9 cellular contexts compared by ENCODE assay signal in genomic region chrX:21745756-21746155, GRCh38. TPM values are rescaled to one million over a fixed set of nuclear protein-coding genes. Genes with fewer than 3 reads are reported as not detected.
DNase-seq lines count a peak whose midpoint lies in the region; ATAC-seq and TF ChIP-seq lines count a peak whose summit lies in the region.
"Had no signal": no experiment of that assay in that cellular context is flagged by ENCODE, and none has a peak within 500 bp of the region (broad histone marks: within the 10 kb centered on the region; RNA-seq: fewer than 3 reads in every experiment).

No MANE protein-coding gene starts in this region.

- no peaks in the 10 kb centered on the region for H3K36me3 Mint-ChIP-seq in activated CD4-positive, alpha-beta memory T cell treated with anti-CD3 and anti-CD28 coated beads, Interleukin-2, amount 10 ng/mL, durations not matched to agents 7 days and 5 days (ENCODE audit: low read depth)

- H3K4me3 Mint-ChIP-seq in activated CD4-positive, alpha-beta memory T cell treated with anti-CD3 and anti-CD28 coated beads, Interleukin-2, amount 10 ng/mL, durations not matched to agents 7 days and 5 days: no peak overlapping the region

- H3K27me3 ChIP-seq in esophagus squamous epithelium: peaks cover 0 to 4% (median 2%) of the 10 kb centered on the region in 4 donors
- peaks cover 0 to 5% (median 0%) of the 10 kb centered on the region in 3 donors for H3K27me3 ChIP-seq in psoas muscle (ENCODE audit: insufficient read depth in 3 of 3, low read length in 2 of 3)

- H3K36me3 ChIP-seq in esophagus squamous epithelium (no peaks in the 10 kb centered on the region), psoas muscle (ENCODE audit: insufficient read depth in 1 of 2, low read depth in 1 of 2) (no peaks in the 10 kb centered on the region)

- no peak overlapping the region for H3K4me3 ChIP-seq in esophagus squamous epithelium
- H3K4me3 ChIP-seq in psoas muscle: no peak overlapping the region

- CTCF ChIA-PET in activated CD4-positive, alpha-beta memory T cell treated with anti-CD3 and anti-CD28 coated beads, Interleukin-2, amount 10 ng/mL, durations not matched to agents 7 days and 5 days (lab: Charles Lee): interaction anchor here (0.9 kb wide), 1 partner anchor 13 kb away, joined by 3 read pairs; no protein-coding TSS in a partner anchor

- no peak overlapping the region for H3K27ac Mint-ChIP-seq in activated CD4-positive, alpha-beta memory T cell treated with anti-CD3 and anti-CD28 coated beads, Interleukin-2, amount 10 ng/mL, durations not matched to agents 7 days and 5 days

- POLR2A ChIA-PET in activated CD4-positive, alpha-beta memory T cell treated with anti-CD3 and anti-CD28 coated beads, Interleukin-2, amount 10 ng/mL, durations not matched to agents 7 days and 5 days (lab: Charles Lee): no interaction called here

- peaks cover 0 to 3% (median 0%) of the 10 kb centered on the region in 3 donors for H3K4me1 ChIP-seq in esophagus squamous epithelium
- H3K4me1 ChIP-seq in psoas muscle: peaks cover 29% of the 10 kb centered on the region

- TF ChIP-seq CTCF in esophagus squamous epithelium (IDR thresholded peaks at IDR 0.05) (peak in 4 of 6 experiments; percentile 25 to 45 (median 35)), psoas muscle (IDR thresholded peaks at IDR 0.05) (peak; percentile 53)

- no peaks in the 10 kb centered on the region for H3K9me3 Mint-ChIP-seq in activated CD4-positive, alpha-beta memory T cell treated with anti-CD3 and anti-CD28 coated beads, Interleukin-2, amount 10 ng/mL, durations not matched to agents 7 days and 5 days

- TF ChIP-seq POLR2A in esophagus squamous epithelium (IDR thresholded peaks at IDR 0.05): no peak

- peak; percentile 36 for DNase-seq in NOMO-1 treated with DMSO at 0.1 percent for 48 hours (lab: John Stamatoyannopoulos, UW; ENCODE audit: unreplicated experiment)
- no peak for DNase-seq in NOMO-1 treated with dmso at 0.1 percent for 144 hours (lab: John Stamatoyannopoulos, UW; ENCODE audit: unreplicated experiment)
- DNase-seq in M059J (ENCODE audit: low read depth): peak; percentile 23
- DNase-seq in activated CD4-positive, alpha-beta memory T cell treated with anti-CD3 and anti-CD28 coated beads, Interleukin-2, amount 10 ng/mL, durations not matched to agents 7 days and 5 days: peak; percentile 42
- no peak for DNase-seq in esophagus squamous epithelium (lab: John Stamatoyannopoulos, UW)
- peak in 1 of 2 donors; percentile 53 for DNase-seq in psoas muscle

- intact Hi-C loops in esophagus squamous epithelium (cut with DNase I) (no loop called here), psoas muscle (cut with DNase I) (loop anchor here in 1 of 2 donors (10.0 kb wide), 1 partner anchor 1221 kb away; no protein-coding TSS in a partner anchor)

- peaks cover 14% of the 10 kb centered on the region for H3K27me3 Mint-ChIP-seq in activated CD4-positive, alpha-beta memory T cell treated with anti-CD3 and anti-CD28 coated beads, Interleukin-2, amount 10 ng/mL, durations not matched to agents 7 days and 5 days

- no peaks in the 10 kb centered on the region for H3K4me1 Mint-ChIP-seq in activated CD4-positive, alpha-beta memory T cell treated with anti-CD3 and anti-CD28 coated beads, Interleukin-2, amount 10 ng/mL, durations not matched to agents 7 days and 5 days

- no peak overlapping the region for H3K27ac ChIP-seq in esophagus squamous epithelium
- peak overlapping the region; percentile 69 for H3K27ac ChIP-seq in psoas muscle

- H3K9me3 ChIP-seq in esophagus squamous epithelium (no peaks in the 10 kb centered on the region), psoas muscle (no peaks in the 10 kb centered on the region)

- 20 to 25% methylated on average over 4 of the region's 4 CpGs for WGBS in esophagus squamous epithelium, 2 donors
- 26 to 50% (median 39%) methylated on average over 4 of the region's 4 CpGs for WGBS in psoas muscle, 3 donors

- peak in 1 of 4 donors; percentile 44 for ATAC-seq in psoas muscle
- ATAC-seq in GM21390 (IDR thresholded peaks at IDR 0.05; ENCODE audit: unreplicated experiment): no peak
- no peak for ATAC-seq in GM19324 (IDR thresholded peaks at IDR 0.05; ENCODE audit: low FRiP score, unreplicated experiment)

RNA-seq across cellular contexts. Expression of gene SMPX, which starts 12.2 kb away (rescaled TPM):
- total RNA-seq in M059J (2014; rRNA removed; shearing (Covaris generic)): 0.42 TPM in 1 of 2 replicates, not detected in the other
- not detected for total RNA-seq in activated CD4-positive, alpha-beta memory T cell treated with anti-CD3 and anti-CD28 coated beads, Interleukin-2, amount 10 ng/mL, durations not matched to agents 7 days and 5 days
- total RNA-seq in esophagus squamous epithelium (not detected), psoas muscle (100 to 1,000 TPM; 273 to 863 (median 490) TPM)
- polyA plus RNA-seq in psoas muscle: 100 to 1,000 TPM; 207 to 471 (median 427) TPM
- total RNA-seq: subcutaneous adipose tissue had no signal

Comparison
In these comparisons a context has a peak if more than half of its experiments do, and no peak if none do; other contexts are left out.
1. DNase-seq: peak in NOMO-1 treated with DMSO at 0.1 percent for 48 hours (single experiment), M059J (single experiment) and activated CD4-positive, alpha-beta memory T cell treated with anti-CD3 and anti-CD28 coated beads, Interleukin-2, amount 10 ng/mL, durations not matched to agents 7 days and 5 days (single experiment); none in NOMO-1 treated with dmso at 0.1 percent for 144 hours (single experiment) and esophagus squamous epithelium (single experiment).
2. RNA of gene SMPX, which starts 12.2 kb away (total RNA-seq): 273 to 863 TPM in psoas muscle; 0.42 TPM in M059J, not detected in activated CD4-positive, alpha-beta memory T cell treated with anti-CD3 and anti-CD28 coated beads, Interleukin-2, amount 10 ng/mL, durations not matched to agents 7 days and 5 days and not detected in esophagus squamous epithelium; every median in the first group is over 100 times any median in the second.